ENCODE assay signal across 10 cellular contexts in the genomic region with DNA sequence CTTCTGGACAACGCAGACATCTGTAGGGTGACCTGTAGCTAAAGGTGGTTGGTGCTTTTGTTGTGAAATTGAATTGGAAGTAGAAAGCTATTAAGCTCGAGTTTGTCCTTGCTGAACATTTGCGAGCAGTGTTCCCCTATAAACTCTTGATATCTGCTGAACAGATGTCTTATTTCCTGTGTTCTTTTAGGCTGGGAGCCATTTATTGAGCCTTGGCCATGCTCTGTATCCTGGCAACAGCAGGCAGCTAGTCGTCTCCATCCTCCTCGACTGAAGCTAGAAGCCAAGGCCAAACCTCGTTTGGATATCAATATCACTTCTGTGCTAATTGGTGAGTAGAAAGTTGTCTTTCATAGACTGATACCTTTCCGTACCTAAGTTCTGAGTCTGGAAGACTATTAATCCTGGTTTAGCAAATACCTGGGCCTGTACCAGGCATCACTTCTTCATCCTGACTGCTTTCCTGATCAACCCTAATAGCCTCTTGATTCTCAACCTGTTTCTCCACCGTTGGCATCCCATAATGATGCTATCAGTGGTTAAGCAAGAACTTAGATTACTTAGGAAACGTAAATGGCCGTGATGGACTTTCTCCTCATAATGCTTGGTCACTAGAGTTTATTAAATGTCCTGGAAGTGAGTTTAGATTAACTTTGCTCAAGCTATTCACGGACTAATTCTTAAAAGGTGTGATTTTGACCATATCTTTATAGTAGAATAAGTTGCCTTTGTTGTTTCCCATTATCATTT.
"Had no signal": no experiment of that assay in that cellular context is flagged by ENCODE, and none has a peak within 500 bp of the region (broad histone marks: within the 10 kb centered on the region; RNA-seq: fewer than 3 reads in every experiment).

No MANE protein-coding gene starts in this region.

- H3K27ac ChIP-seq: thoracic aorta had no signal

- DNase-seq: activated CD4-positive, alpha-beta memory T cell treated with anti-CD3 and anti-CD28 coated beads for 36 hours; activated CD4-positive, alpha-beta T cell treated with anti-CD3 and anti-CD28 coated beads for 1 hour; activated gamma-delta T cell; activated naive CD8-positive, alpha-beta T cell treated with anti-CD3 and anti-CD28 coated beads, Interleukin-2, amount 10 ng/mL, durations not matched to agents 7 days and 5 days; activated T-cell treated with anti-CD3 and anti-CD28 coated beads, Interleukin-2, amount 50 U/mL, for 4 hours; anterior cingulate cortex; nephron progenitor cell; stimulated activated CD4-positive, alpha-beta T cell treated with anti-CD3 and anti-CD28 coated beads, Interleukin-12 subunit alpha, Interleukin-12 subunit beta, amount 100 ng/mL, for 4 hours; stimulated activated naive CD8-positive, alpha-beta T cell treated with anti-CD3 and anti-CD28 coated beads, Interleukin-15, Interleukin-2, amounts not matched to agents 100 U/mL and 50 U/mL, for 24 hours had no signal

- H3K27me3 Mint-ChIP-seq: activated CD4-positive, alpha-beta memory T cell treated with anti-CD3 and anti-CD28 coated beads for 36 hours; activated naive CD8-positive, alpha-beta T cell treated with anti-CD3 and anti-CD28 coated beads, Interleukin-2, amount 10 ng/mL, durations not matched to agents 7 days and 5 days had no signal

- H3K4me3 Mint-ChIP-seq: activated CD4-positive, alpha-beta memory T cell treated with anti-CD3 and anti-CD28 coated beads for 36 hours; activated naive CD8-positive, alpha-beta T cell treated with anti-CD3 and anti-CD28 coated beads, Interleukin-2, amount 10 ng/mL, durations not matched to agents 7 days and 5 days; activated T-cell treated with anti-CD3 and anti-CD28 coated beads, Interleukin-2, amount 50 U/mL, for 4 hours; nephron progenitor cell had no signal

- H3K4me3 ChIP-seq: thoracic aorta had no signal

- H3K9me3 Mint-ChIP-seq: activated CD4-positive, alpha-beta memory T cell treated with anti-CD3 and anti-CD28 coated beads for 36 hours; activated naive CD8-positive, alpha-beta T cell treated with anti-CD3 and anti-CD28 coated beads, Interleukin-2, amount 10 ng/mL, durations not matched to agents 7 days and 5 days; activated T-cell treated with anti-CD3 and anti-CD28 coated beads, Interleukin-2, amount 50 U/mL, for 4 hours; nephron progenitor cell had no signal

- ATAC-seq: activated T-cell treated with anti-CD3 and anti-CD28 coated beads, Interleukin-2, amount 50 U/mL, for 4 hours; stimulated activated naive CD8-positive, alpha-beta T cell treated with anti-CD3 and anti-CD28 coated beads, Interleukin-15, Interleukin-2, amounts not matched to agents 100 U/mL and 50 U/mL, for 24 hours had no signal

- H3K9me3 ChIP-seq: thoracic aorta had no signal

- H3K27ac Mint-ChIP-seq: activated CD4-positive, alpha-beta memory T cell treated with anti-CD3 and anti-CD28 coated beads for 36 hours; activated naive CD8-positive, alpha-beta T cell treated with anti-CD3 and anti-CD28 coated beads, Interleukin-2, amount 10 ng/mL, durations not matched to agents 7 days and 5 days; nephron progenitor cell had no signal
